ENCODE assay signal across 12 cellular contexts in the genomic region with DNA sequence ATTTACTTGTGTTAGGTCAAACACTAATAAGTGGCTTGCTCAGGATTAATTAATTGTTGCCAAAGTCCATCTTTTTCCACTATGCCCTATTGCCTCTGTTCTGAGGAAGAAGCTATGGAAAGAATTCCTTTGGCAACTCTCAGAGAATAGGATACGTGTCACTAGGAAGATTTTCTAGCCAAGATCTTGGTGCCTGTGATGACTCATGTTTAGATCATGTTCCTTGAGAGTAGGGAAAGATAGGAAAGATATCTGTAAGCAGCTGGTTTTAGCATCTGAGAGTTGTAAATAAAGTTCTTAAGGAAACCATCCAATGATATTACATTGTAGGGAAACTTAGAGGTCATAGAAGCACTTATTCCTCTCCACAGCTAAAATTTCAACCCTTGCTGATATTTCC. TPM values are rescaled to one million over a fixed set of nuclear protein-coding genes. Genes with fewer than 3 reads are reported as not detected.
DNase-seq lines count a peak whose midpoint lies in the region; TF ChIP-seq lines count a peak whose summit lies in the region.
"Had no signal": no experiment of that assay in that cellular context is flagged by ENCODE, and none has a peak within 500 bp of the region (broad histone marks: within the 10 kb centered on the region; RNA-seq: fewer than 3 reads in every experiment).

No MANE protein-coding gene starts in this region.

- no peaks in the 10 kb centered on the region for H3K27me3 ChIP-seq in MG63

- DNase-seq in AG20443 (ENCODE audit: low spot score) (peak; percentile 71), MG63 (peak; percentile 30), dedifferentiated amniotic fluid mesenchymal stem cell (ENCODE audit: extremely low spot score) (peak; percentile 81), myocyte (ENCODE audit: low read depth) (peak; percentile 93), erythroblast (lab: John Stamatoyannopoulos, UW) (no peak), SIG-M5 (lab: John Stamatoyannopoulos, UW) (no peak), SKM-1 (lab: John Stamatoyannopoulos, UW; ENCODE audit: unreplicated experiment) (no peak)
- no peak for DNase-seq in activated naive CD4-positive, alpha-beta T cell treated with Interleukin-2 at 50 U/mL for 16 hours
- DNase-seq: effector CD4-positive, alpha-beta T cell; MV-4-11; stimulated activated naive CD4-positive, alpha-beta T cell had no signal

- TF ChIP-seq POLR2A in erythroblast (IDR thresholded peaks at IDR 0.05; ENCODE audit: low read length), result no peak

- no peaks in the 10 kb centered on the region for H3K36me3 ChIP-seq in MG63

- H3K9me3 ChIP-seq in MG63, result peaks cover 5% of the 10 kb centered on the region; the same call in 1 of the 2 replicates

- H3K4me3 ChIP-seq in MG63, result no peak overlapping the region

RNA-seq across cellular contexts. Expression of a gene that starts 15.7 kb away (rescaled TPM):
- total RNA-seq in MG63 (2014; rRNA removed; shearing (Covaris generic); ENCODE audit: low replicate concordance), result not detected in 2 replicates
- 9.2 and 84.1 TPM in 2 replicates for total RNA-seq in myocyte
- 121 TPM for polyA plus RNA-seq in myocyte (2012)
- total RNA-seq: activated T-helper 1 cell treated with anti-CD3 and anti-CD28 coated beads, Interleukin-12 subunit alpha, Interleukin-12 subunit beta, Interleukin-2, Interleukin-4 antibody, amounts not matched to agents 30 ng/mL and 10 ng/mL and 1 ng/mL, durations not matched to agents 14 hours and 24 hours and 36 hours had no signal

Comparison
In these comparisons a context has a peak if more than half of its experiments do, and no peak if none do; other contexts are left out.
1. DNase-seq: peak in AG20443 (single experiment), MG63 (single experiment), dedifferentiated amniotic fluid mesenchymal stem cell (single experiment) and myocyte (single experiment); none in erythroblast (0 of 2), activated naive CD4-positive, alpha-beta T cell treated with Interleukin-2 at 50 U/mL for 16 hours (single experiment), SIG-M5 (single experiment) and SKM-1 (single experiment).
2. RNA of a gene that starts 15.7 kb away (total RNA-seq): 9.2 to 84.1 TPM in myocyte; not detected in MG63; every median in the first group is over 10 times any median in the second.